Comparison of ENCODE assay signal across 12 cellular contexts in the genomic region with DNA sequence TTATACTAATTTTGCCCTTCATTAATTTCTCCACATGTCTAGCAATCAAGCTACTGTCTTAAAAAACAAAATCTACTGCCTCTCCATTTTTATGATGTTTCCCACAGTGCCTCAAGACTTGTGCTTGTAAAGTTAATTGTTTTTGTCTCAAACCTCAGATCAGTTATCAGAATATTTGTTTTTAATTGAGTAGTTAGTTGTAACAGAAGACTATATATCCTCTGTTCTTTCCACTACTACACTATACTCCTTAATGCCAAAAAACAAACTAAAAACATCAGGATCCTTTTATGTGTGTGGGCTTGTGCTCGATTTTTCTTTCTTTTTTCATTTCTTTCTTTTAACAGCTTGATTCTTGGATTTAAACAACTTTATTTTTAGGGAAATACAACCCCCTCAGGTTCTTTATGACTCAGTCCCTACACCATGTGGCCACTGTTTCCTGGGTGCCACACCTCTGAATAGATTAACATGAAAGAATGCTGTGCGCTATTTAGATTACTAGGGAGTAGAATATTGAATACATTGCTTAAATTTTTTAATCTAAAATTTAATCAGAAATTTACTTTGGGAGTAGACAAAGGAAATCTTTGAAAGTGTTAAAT. TPM values are rescaled to one million over a fixed set of nuclear protein-coding genes. Genes with fewer than 3 reads are reported as not detected.
DNase-seq lines count a peak whose midpoint lies in the region; ATAC-seq and FAIRE-seq lines count a peak whose summit lies in the region.
"Had no signal": no experiment of that assay in that cellular context is flagged by ENCODE, and none has a peak within 500 bp of the region (broad histone marks: within the 10 kb centered on the region; RNA-seq: fewer than 3 reads in every experiment).

No MANE protein-coding gene starts in this region.

- peaks cover 31% of the 10 kb centered on the region for H3K4me1 ChIP-seq in HUES48 (ENCODE audit: control insufficient read depth, insufficient read depth, low read length)
- peaks cover 0 to 2% of the 10 kb centered on the region in 2 experiments for H3K4me1 ChIP-seq in trophoblast cell (ENCODE audit: control insufficient read depth in 1 of 2, insufficient read depth in 2 of 2, low read length in 2 of 2)

- no peak overlapping the region for H4K8ac ChIP-seq in trophoblast cell (ENCODE audit: low read depth, low read length)

- no peak overlapping the region for H3K9ac ChIP-seq in HUES48 (ENCODE audit: low read depth, low read length)
- H3K9ac ChIP-seq in trophoblast cell (ENCODE audit: low read length) = no peak overlapping the region

- H3K18ac ChIP-seq in trophoblast cell (ENCODE audit: low read length) = no peak overlapping the region

- no peak overlapping the region for H4K12ac ChIP-seq in trophoblast cell (ENCODE audit: low read depth, low read length)

- H3K4me3 ChIP-seq in HUES48 (ENCODE audit: low read depth, low read length) (no peak overlapping the region), trophoblast cell (ENCODE audit: low read depth, low read length) (no peak overlapping the region)

- no peak overlapping the region for H2AFZ ChIP-seq in trophoblast cell (ENCODE audit: insufficient read depth, low read length, poor library complexity)

- H3K27ac ChIP-seq in HUES48 (ENCODE audit: low read depth, low read length) (peak overlapping the region; percentile 16), trophoblast cell (ENCODE audit: low read depth, low read length) (no peak overlapping the region)

- no peak overlapping the region for H2AK5ac ChIP-seq in trophoblast cell (ENCODE audit: low read length)

- no peak overlapping the region for H4K91ac ChIP-seq in trophoblast cell (ENCODE audit: low read depth, low read length)

- no peak overlapping the region for H2BK12ac ChIP-seq in trophoblast cell (ENCODE audit: low read length)

- peak; percentile 50 for ATAC-seq in GM18498 (IDR thresholded peaks at IDR 0.05; ENCODE audit: unreplicated experiment)

- H3K14ac ChIP-seq in trophoblast cell (ENCODE audit: low read length) = no peak overlapping the region

- H3K79me2 ChIP-seq in trophoblast cell (ENCODE audit: control insufficient read depth, insufficient read depth, low read length, poor library complexity) = no peaks in the 10 kb centered on the region

- no peaks in the 10 kb centered on the region for H3K9me3 ChIP-seq in HUES48 (ENCODE audit: control insufficient read depth, insufficient read depth, low read length)
- no peaks in the 10 kb centered on the region for H3K9me3 ChIP-seq in trophoblast cell (ENCODE audit: insufficient read depth, low read depth, low read length)
- H3K9me3 ChIP-seq: tibial nerve had no signal

- H2BK120ac ChIP-seq in trophoblast cell (ENCODE audit: insufficient read depth, low read length, poor library complexity) = no peak overlapping the region

- H3K4ac ChIP-seq in trophoblast cell (ENCODE audit: low read depth, low read length) = no peak overlapping the region

- H3K36me3 ChIP-seq in HUES48 (ENCODE audit: control insufficient read depth, insufficient read depth, low read length) (no peaks in the 10 kb centered on the region), trophoblast cell (ENCODE audit: control insufficient read depth in 1 of 2, insufficient read depth in 2 of 2, low read length in 2 of 2) (no peaks in the 10 kb centered on the region)
- H3K36me3 ChIP-seq: tibial nerve had no signal

- DNase-seq in putamen (ENCODE audit: low spot score) = peak; percentile 44
- no peak for DNase-seq in activated naive CD4-positive, alpha-beta T cell treated with anti-CD3 and anti-CD28 coated beads, Interleukin-2, amount 50 U/mL, for 16 hours
- DNase-seq in stimulated activated CD4-positive, alpha-beta T cell treated with anti-CD3 and anti-CD28 coated beads, Interleukin-15, amount 100 ng/mL, for 24 hours = no peak
- DNase-seq in HuH-7 (ENCODE audit: low spot score) = no peak
- no peak for DNase-seq in trophoblast cell
- DNase-seq: activated effector memory CD4-positive, alpha-beta T cell treated with anti-CD3 and anti-CD28 coated beads, Interleukin-2, amount 50 U/mL, for 16 hours; DND-41 had no signal

- H3K79me1 ChIP-seq in trophoblast cell (ENCODE audit: low read length) = no peaks in the 10 kb centered on the region

- H3K4me2 ChIP-seq in trophoblast cell (ENCODE audit: low read length) = no peak overlapping the region

- H3K27me3 ChIP-seq in HUES48 (ENCODE audit: control insufficient read depth, insufficient read depth, low read length) = no peaks in the 10 kb centered on the region
- no peaks in the 10 kb centered on the region for H3K27me3 ChIP-seq in trophoblast cell (ENCODE audit: insufficient read depth, low read length)
- H3K27me3 ChIP-seq: tibial nerve had no signal

- peak; percentile 90 for FAIRE-seq in endometrium (lab: Jason Lieb, UNC)
- FAIRE-seq: H1 had no signal

- WGBS in trophoblast cell (ENCODE audit: extremely low coverage, insufficient coverage, insufficient read length) = no CpG with 5 or more reads among the region's 2 CpGs

- no peak overlapping the region for H3K23ac ChIP-seq in trophoblast cell (ENCODE audit: low read length)

- no peak overlapping the region for H2BK5ac ChIP-seq in trophoblast cell (ENCODE audit: low read depth, low read length, poor library complexity)

RNA-seq across cellular contexts. Expression of a gene that starts 1.2 kb away (rescaled TPM):
- polyA plus RNA-seq in trophoblast cell (2013) = 0.01 TPM in 1 of 2 replicates, not detected in the other
- polyA plus RNA-seq: H1 had no signal

RNA-seq across cellular contexts. Expression of a gene that starts 54.7 kb away (rescaled TPM):
- 0.03 and 0.07 TPM in 2 replicates for polyA plus RNA-seq in trophoblast cell (2013)
- polyA plus RNA-seq: H1 had no signal

RNA-seq across cellular contexts. Expression of a gene that starts 56.9 kb away (rescaled TPM):
- not detected in 2 replicates for polyA plus RNA-seq in trophoblast cell (2013)
- polyA plus RNA-seq: H1 had no signal
